Comparison of ENCODE assay signal across 25 cellular contexts in genomic region chr10:126058104-126058503, GRCh38.
A peak's percentile ranks its signal among the peaks of the same experiment; 100 is the strongest.
DNase-seq lines count a peak whose midpoint lies in the region; ATAC-seq and TF ChIP-seq lines count a peak whose summit lies in the region.
"Had no signal": no experiment of that assay in that cellular context is flagged by ENCODE, and none has a peak within 500 bp of the region (broad histone marks: within the 10 kb centered on the region; RNA-seq: fewer than 3 reads in every experiment).

No MANE protein-coding gene starts in this region.

- peak overlapping the region; percentile 39 for H3K4me3 ChIP-seq in BE2C (ENCODE audit: low read depth, low read length)
- H3K4me3 ChIP-seq in endocrine pancreas (ENCODE audit: control insufficient read depth, insufficient read depth, low read length): peak overlapping the region; percentile 1
- no peak overlapping the region for H3K4me3 ChIP-seq in neuron (ENCODE audit: low read length)
- H3K4me3 ChIP-seq: GM12878, left lung, skin epidermis, thoracic aorta had no signal

- ATAC-seq in GM18870 (IDR thresholded peaks at IDR 0.05; ENCODE audit: unreplicated experiment) (no peak), GM19397 (IDR thresholded peaks at IDR 0.05; ENCODE audit: unreplicated experiment) (no peak)
- no peak for ATAC-seq in activated CD4-positive, CD25-positive, alpha-beta regulatory T cell treated with anti-CD3 and anti-CD28 coated beads, Interleukin-2, amount 50 U/mL, for 24 hours
- ATAC-seq: activated CD4-positive, alpha-beta T cell treated with anti-CD3 and anti-CD28 coated beads for 36 hours; activated CD8-positive, alpha-beta T cell treated with anti-CD3 and anti-CD28 coated beads, Interleukin-2, amount 10 ng/mL, durations not matched to agents 7 days and 5 days; GM12878; left lung; Right ventricle myocardium inferior had no signal

- no peak overlapping the region for H3K4me3 Mint-ChIP-seq in activated naive CD8-positive, alpha-beta T cell treated with anti-CD3 and anti-CD28 coated beads for 36 hours
- H3K4me3 Mint-ChIP-seq: activated CD4-positive, alpha-beta T cell treated with anti-CD3 and anti-CD28 coated beads for 36 hours; activated CD8-positive, alpha-beta T cell treated with anti-CD3 and anti-CD28 coated beads, Interleukin-2, amount 10 ng/mL, durations not matched to agents 7 days and 5 days; activated naive CD4-positive, alpha-beta T cell treated with anti-CD3 and anti-CD28 coated beads, Interleukin-2, amount 10 ng/mL, durations not matched to agents 7 days and 5 days; CD8-positive, alpha-beta memory T cell; IgD-negative memory B cell had no signal

- no peaks in the 10 kb centered on the region for H3K27me3 ChIP-seq in BE2C
- no peaks in the 10 kb centered on the region for H3K27me3 ChIP-seq in endocrine pancreas (ENCODE audit: control insufficient read depth, insufficient read depth, low read length)
- H3K27me3 ChIP-seq in neuron (ENCODE audit: insufficient read depth, low read length): no peaks in the 10 kb centered on the region

- H3K36me3 Mint-ChIP-seq in activated naive CD8-positive, alpha-beta T cell treated with anti-CD3 and anti-CD28 coated beads for 36 hours: no peaks in the 10 kb centered on the region
- H3K36me3 Mint-ChIP-seq: activated naive CD4-positive, alpha-beta T cell treated with anti-CD3 and anti-CD28 coated beads, Interleukin-2, amount 10 ng/mL, durations not matched to agents 7 days and 5 days; CD8-positive, alpha-beta memory T cell; IgD-negative memory B cell had no signal

- H3K36me3 ChIP-seq in BE2C: no peaks in the 10 kb centered on the region
- H3K36me3 ChIP-seq in endocrine pancreas (ENCODE audit: control insufficient read depth, insufficient read depth, low read length): no peaks in the 10 kb centered on the region
- H3K36me3 ChIP-seq in neuron (ENCODE audit: insufficient read depth, low read length): no peaks in the 10 kb centered on the region
- H3K36me3 ChIP-seq: left lung, thoracic aorta had no signal

- DNase-seq in BE2C (peak; percentile 38), NCI-H69 (lab: John Stamatoyannopoulos, UW) (peak; percentile 85)
- no peak for DNase-seq in activated naive CD8-positive, alpha-beta T cell treated with anti-CD3 and anti-CD28 coated beads for 36 hours
- DNase-seq: activated CD4-positive, alpha-beta T cell treated with anti-CD3 and anti-CD28 coated beads for 36 hours; activated CD8-positive, alpha-beta T cell treated with anti-CD3 and anti-CD28 coated beads, Interleukin-2, amount 10 ng/mL, durations not matched to agents 7 days and 5 days; activated naive CD4-positive, alpha-beta T cell treated with anti-CD3 and anti-CD28 coated beads, Interleukin-2, amount 10 ng/mL, durations not matched to agents 7 days and 5 days; CD8-positive, alpha-beta memory T cell; DMS 273 treated with DMSO at 0.1 percent for 48 hours; effector CD4-positive, alpha-beta T cell; left lung; mesendoderm; NCI-H1694 treated with DMSO at 0.1 percent for 48 hours; NCI-H526 treated with DMSO at 0.1 percent for 48 hours; occipital lobe; stimulated activated naive CD4-positive, alpha-beta T cell treated with Interleukin-2 at 50 U/mL for 16 hours had no signal

- no peaks in the 10 kb centered on the region for H3K9me3 Mint-ChIP-seq in activated naive CD8-positive, alpha-beta T cell treated with anti-CD3 and anti-CD28 coated beads for 36 hours
- H3K9me3 Mint-ChIP-seq: activated naive CD4-positive, alpha-beta T cell treated with anti-CD3 and anti-CD28 coated beads, Interleukin-2, amount 10 ng/mL, durations not matched to agents 7 days and 5 days; CD8-positive, alpha-beta memory T cell had no signal

- H3K9ac ChIP-seq in endocrine pancreas (ENCODE audit: control insufficient read depth, insufficient read depth, low read length): no peak overlapping the region

- no peak overlapping the region for H3K27ac Mint-ChIP-seq in activated naive CD8-positive, alpha-beta T cell treated with anti-CD3 and anti-CD28 coated beads for 36 hours
- H3K27ac Mint-ChIP-seq: activated CD4-positive, alpha-beta T cell treated with anti-CD3 and anti-CD28 coated beads for 36 hours; activated CD8-positive, alpha-beta T cell treated with anti-CD3 and anti-CD28 coated beads, Interleukin-2, amount 10 ng/mL, durations not matched to agents 7 days and 5 days; activated naive CD4-positive, alpha-beta T cell treated with anti-CD3 and anti-CD28 coated beads, Interleukin-2, amount 10 ng/mL, durations not matched to agents 7 days and 5 days; CD8-positive, alpha-beta memory T cell; IgD-negative memory B cell had no signal

- peaks cover 26% of the 10 kb centered on the region for H3K4me1 ChIP-seq in BE2C
- peaks cover 8% of the 10 kb centered on the region for H3K4me1 ChIP-seq in endocrine pancreas (ENCODE audit: control insufficient read depth, insufficient read depth, low read length)
- peaks cover 45% of the 10 kb centered on the region for H3K4me1 ChIP-seq in neuron (ENCODE audit: insufficient read depth, low read length)

- TF ChIP-seq CTCF in BE2C (IDR thresholded peaks at IDR 0.05; ENCODE audit: low read depth, low read length): no peak

- H2AFZ ChIP-seq in neuron (ENCODE audit: low read depth, low read length): peak overlapping the region; percentile 80

- no peaks in the 10 kb centered on the region for H3K9me3 ChIP-seq in BE2C
- no peaks in the 10 kb centered on the region for H3K9me3 ChIP-seq in endocrine pancreas (ENCODE audit: control insufficient read depth, low read length)
- H3K9me3 ChIP-seq in neuron (ENCODE audit: low read length): peaks cover 1% of the 10 kb centered on the region
- H3K9me3 ChIP-seq: left lung, thoracic aorta had no signal

- no peaks in the 10 kb centered on the region for H3K4me1 Mint-ChIP-seq in activated naive CD8-positive, alpha-beta T cell treated with anti-CD3 and anti-CD28 coated beads for 36 hours
- H3K4me1 Mint-ChIP-seq: activated CD4-positive, alpha-beta T cell treated with anti-CD3 and anti-CD28 coated beads for 36 hours; activated naive CD4-positive, alpha-beta T cell treated with anti-CD3 and anti-CD28 coated beads, Interleukin-2, amount 10 ng/mL, durations not matched to agents 7 days and 5 days; CD8-positive, alpha-beta memory T cell; IgD-negative memory B cell had no signal

- no peaks in the 10 kb centered on the region for H3K27me3 Mint-ChIP-seq in activated naive CD8-positive, alpha-beta T cell treated with anti-CD3 and anti-CD28 coated beads for 36 hours
- H3K27me3 Mint-ChIP-seq: activated naive CD4-positive, alpha-beta T cell treated with anti-CD3 and anti-CD28 coated beads, Interleukin-2, amount 10 ng/mL, durations not matched to agents 7 days and 5 days had no signal
